Comparison of ENCODE assay signal across 1 cellular context in the genomic region with DNA sequence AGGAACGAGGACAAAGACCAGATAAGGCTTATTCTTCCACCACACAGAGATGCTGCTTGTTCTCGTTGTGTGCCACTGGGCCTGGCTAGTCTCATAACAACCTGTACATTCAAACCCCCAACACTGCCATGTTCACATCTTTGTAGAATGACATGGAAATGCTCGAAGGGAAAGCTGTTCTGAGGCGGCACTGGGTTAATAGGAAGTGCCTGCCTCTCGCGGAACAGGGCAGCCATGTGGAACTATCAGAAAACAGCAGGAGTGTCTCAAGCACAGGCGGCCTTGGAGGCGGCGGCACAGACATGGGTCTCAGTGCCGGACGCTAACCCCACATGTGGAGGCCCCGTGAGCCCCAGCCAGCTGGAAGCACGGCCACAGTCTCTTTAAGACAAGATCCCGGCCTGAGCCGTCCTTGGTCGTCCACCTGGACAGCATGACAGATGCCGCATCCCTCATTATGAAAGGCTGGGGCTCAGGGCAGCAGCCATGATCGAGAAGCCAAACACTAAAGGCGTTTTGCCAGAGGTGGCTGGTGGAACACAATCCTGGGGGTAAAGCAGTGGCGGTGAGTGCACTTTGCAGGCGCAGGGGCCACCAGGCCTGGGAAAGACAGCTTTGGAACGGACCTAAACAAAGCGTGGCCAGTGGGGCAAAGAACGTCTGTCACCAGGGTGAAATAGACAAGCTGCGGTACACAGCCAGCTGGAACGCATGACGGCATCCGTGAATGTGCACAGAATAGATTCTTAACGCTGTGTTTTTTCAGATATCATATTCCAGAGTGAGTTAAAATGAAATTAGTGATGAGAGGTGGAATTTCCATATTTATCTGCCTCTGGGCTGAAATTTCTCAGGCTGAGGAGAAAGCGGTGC.
TF ChIP-seq lines count a peak whose summit lies in the region.

No MANE protein-coding gene starts in this region.

TF ChIP-seq in HepG2, 621 proteins besides CTCF, POLR2A, EP300 and RAD21 (continued from another document):
- TF ChIP-seq, protein P1, sequence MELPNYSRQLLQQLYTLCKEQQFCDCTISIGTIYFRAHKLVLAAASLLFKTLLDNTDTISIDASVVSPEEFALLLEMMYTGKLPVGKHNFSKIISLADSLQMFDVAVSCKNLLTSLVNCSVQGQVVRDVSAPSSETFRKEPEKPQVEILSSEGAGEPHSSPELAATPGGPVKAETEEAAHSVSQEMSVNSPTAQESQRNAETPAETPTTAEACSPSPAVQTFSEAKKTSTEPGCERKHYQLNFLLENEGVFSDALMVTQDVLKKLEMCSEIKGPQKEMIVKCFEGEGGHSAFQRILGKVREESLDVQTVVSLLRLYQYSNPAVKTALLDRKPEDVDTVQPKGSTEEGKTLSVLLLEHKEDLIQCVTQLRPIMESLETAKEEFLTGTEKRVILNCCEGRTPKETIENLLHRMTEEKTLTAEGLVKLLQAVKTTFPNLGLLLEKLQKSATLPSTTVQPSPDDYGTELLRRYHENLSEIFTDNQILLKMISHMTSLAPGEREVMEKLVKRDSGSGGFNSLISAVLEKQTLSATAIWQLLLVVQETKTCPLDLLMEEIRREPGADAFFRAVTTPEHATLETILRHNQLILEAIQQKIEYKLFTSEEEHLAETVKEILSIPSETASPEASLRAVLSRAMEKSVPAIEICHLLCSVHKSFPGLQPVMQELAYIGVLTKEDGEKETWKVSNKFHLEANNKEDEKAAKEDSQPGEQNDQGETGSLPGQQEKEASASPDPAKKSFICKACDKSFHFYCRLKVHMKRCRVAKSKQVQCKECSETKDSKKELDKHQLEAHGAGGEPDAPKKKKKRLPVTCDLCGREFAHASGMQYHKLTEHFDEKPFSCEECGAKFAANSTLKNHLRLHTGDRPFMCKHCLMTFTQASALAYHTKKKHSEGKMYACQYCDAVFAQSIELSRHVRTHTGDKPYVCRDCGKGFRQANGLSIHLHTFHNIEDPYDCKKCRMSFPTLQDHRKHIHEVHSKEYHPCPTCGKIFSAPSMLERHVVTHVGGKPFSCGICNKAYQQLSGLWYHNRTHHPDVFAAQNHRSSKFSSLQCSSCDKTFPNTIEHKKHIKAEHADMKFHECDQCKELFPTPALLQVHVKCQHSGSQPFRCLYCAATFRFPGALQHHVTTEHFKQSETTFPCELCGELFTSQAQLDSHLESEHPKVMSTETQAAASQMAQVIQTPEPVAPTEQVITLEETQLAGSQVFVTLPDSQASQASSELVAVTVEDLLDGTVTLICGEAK (IDR thresholded peaks at IDR 0.05): no peak
- TF ChIP-seq, protein P1 (CRISPR knock-in tag; IDR thresholded peaks at IDR 0.05): no peak
- TF ChIP-seq ZNF256 (CRISPR knock-in tag; conservative IDR thresholded peaks at IDR 0.05) (no peak), MTF1 (CRISPR knock-in tag; IDR thresholded peaks at IDR 0.05) (no peak), KAT7 (CRISPR knock-in tag; IDR thresholded peaks at IDR 0.05; ENCODE audit: borderline replicate concordance) (no peak), KLF13 (CRISPR knock-in tag; IDR thresholded peaks at IDR 0.05) (no peak), ATAD3A (CRISPR knock-in tag; IDR thresholded peaks at IDR 0.05) (no peak), ZNF597 (CRISPR knock-in tag; IDR thresholded peaks at IDR 0.05) (no peak), SMAD9 (CRISPR knock-in tag; IDR thresholded peaks at IDR 0.05) (no peak), ZNF737 (CRISPR knock-in tag; IDR thresholded peaks at IDR 0.05; ENCODE audit: borderline replicate concordance) (no peak), ZNF598 (CRISPR knock-in tag; IDR thresholded peaks at IDR 0.05; ENCODE audit: borderline replicate concordance) (no peak)
